1 cellular context compared by ENCODE assay signal in the genomic region with DNA sequence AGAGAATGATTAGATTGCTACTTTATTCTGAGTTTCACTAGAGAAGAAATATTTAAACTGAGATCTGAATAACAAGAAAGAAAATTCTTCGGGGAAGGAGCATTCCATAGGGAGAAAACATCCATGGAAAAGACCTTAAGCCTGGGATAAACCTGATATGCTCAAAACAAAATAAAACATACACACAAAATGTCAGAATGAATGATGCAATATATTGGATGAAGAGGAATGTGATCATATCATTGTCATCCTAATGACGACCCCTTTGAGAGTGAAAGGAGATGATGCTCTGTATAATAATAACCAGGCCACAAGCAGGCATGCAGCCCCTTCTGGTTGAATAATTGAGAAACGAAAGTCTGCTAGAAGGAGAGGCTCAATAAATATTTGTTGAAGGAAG.
TF ChIP-seq lines count a peak whose summit lies in the region.

No MANE protein-coding gene starts in this region.

TF ChIP-seq in H1, 55 proteins besides CTCF, POLR2A, EP300 and RAD21:
- peak; percentile 56 for TF ChIP-seq CEBPB (IDR thresholded peaks at IDR 0.05; ENCODE audit: low read depth, low read length)
- no peak for TF ChIP-seq SP2 (IDR thresholded peaks at IDR 0.05; ENCODE audit: low read length)
